In genomic region chr12:2944401-2945047, GRCh38 we compare ENCODE assay signal across 8 cellular contexts. TPM values are rescaled to one million over a fixed set of nuclear protein-coding genes. Genes with fewer than 3 reads are reported as not detected.
DNase-seq lines count a peak whose midpoint lies in the region; ATAC-seq and TF ChIP-seq lines count a peak whose summit lies in the region.

No MANE protein-coding gene starts in this region.

- no peak overlapping the region for H2AFZ ChIP-seq in neuronal stem cell (ENCODE audit: low read length)

- H3K4me1 ChIP-seq in neuronal stem cell (ENCODE audit: control insufficient read depth in 2 of 2, insufficient read depth in 1 of 2, low read depth in 1 of 2, low read length in 2 of 2), result no peaks in the 10 kb centered on the region

- peaks cover 10 to 23% of the 10 kb centered on the region in 2 donors for H3K36me3 ChIP-seq in neuronal stem cell (replicated peaks in 1 of 2; ENCODE audit: control insufficient read depth in 2 of 2, insufficient read depth in 2 of 2, low read length in 2 of 2)

- H3K27me3 Mint-ChIP-seq in type B pancreatic cell, result no peaks in the 10 kb centered on the region

- H3K23ac ChIP-seq in neuronal stem cell (ENCODE audit: low read depth, low read length, poor library complexity), result no peak overlapping the region

- H4K8ac ChIP-seq in neuronal stem cell (ENCODE audit: low read depth, low read length), result no peak overlapping the region

- H3K4me2 ChIP-seq in neuronal stem cell (ENCODE audit: insufficient read depth, low read length, poor library complexity, severe bottlenecking), result no peak overlapping the region

- H3K27ac ChIP-seq in neuronal stem cell (replicated peaks; ENCODE audit: low read length), result no peak overlapping the region

- H2AK5ac ChIP-seq in neuronal stem cell (ENCODE audit: low read depth, low read length), result no peak overlapping the region

- H3K4ac ChIP-seq in neuronal stem cell (ENCODE audit: low read length), result no peak overlapping the region

- no peak for ATAC-seq in HG02763 (IDR thresholded peaks at IDR 0.05; ENCODE audit: unreplicated experiment)

- H3K9me3 Mint-ChIP-seq in type B pancreatic cell, result no peaks in the 10 kb centered on the region

- no peak overlapping the region for H4K91ac ChIP-seq in neuronal stem cell (ENCODE audit: low read depth, low read length, poor library complexity)

- no peak overlapping the region for H2BK120ac ChIP-seq in neuronal stem cell (ENCODE audit: low read depth, low read length)

- peaks cover 10% of the 10 kb centered on the region for H3K36me3 Mint-ChIP-seq in type B pancreatic cell

- H3K4me1 Mint-ChIP-seq in type B pancreatic cell (ENCODE audit: unreplicated experiment), result peaks cover 4% of the 10 kb centered on the region

- H3K27ac Mint-ChIP-seq in type B pancreatic cell, result peak overlapping the region; percentile 54

- H3K79me1 ChIP-seq in neuronal stem cell (ENCODE audit: low read depth, low read length), result no peaks in the 10 kb centered on the region

- H2BK5ac ChIP-seq in neuronal stem cell (ENCODE audit: low read length), result no peak overlapping the region

- H3K14ac ChIP-seq in neuronal stem cell (ENCODE audit: low read length), result no peak overlapping the region

- peak; percentile 60 for DNase-seq in DMS 273 (lab: John Stamatoyannopoulos, UW; ENCODE audit: unreplicated experiment)
- DNase-seq in DMS 273 treated with DMSO at 0.1 percent for 48 hours (lab: John Stamatoyannopoulos, UW), result no peak
- DNase-seq in NCI-H526 treated with DMSO at 0.1 percent for 48 hours (lab: John Stamatoyannopoulos, UW), result peak; percentile 58
- peak; percentile 55 for DNase-seq in activated T-cell treated with anti-CD3 and anti-CD28 coated beads, Interleukin-2, amount 50 U/mL, for 1 hour
- peak; percentile 28 for DNase-seq in fibroblast of mammary gland (ENCODE audit: low read depth)
- peak; percentile 49 for DNase-seq in neuronal stem cell (ENCODE audit: low spot score)
- DNase-seq in type B pancreatic cell (ENCODE audit: extremely low spot score, unreplicated experiment), result peak; percentile 73

- no peak overlapping the region for H2BK12ac ChIP-seq in neuronal stem cell (ENCODE audit: low read length)

- H3K4me3 ChIP-seq in fibroblast of mammary gland (ENCODE audit: control insufficient read depth, low read depth, low read length), result no peak overlapping the region
- H3K4me3 ChIP-seq in neuronal stem cell (ENCODE audit: low read length in 2 of 2), result no peak overlapping the region

- H3K18ac ChIP-seq in neuronal stem cell (ENCODE audit: low read length), result no peak overlapping the region

- H3K9me3 ChIP-seq in neuronal stem cell (replicated peaks in 1 of 2; ENCODE audit: control insufficient read depth in 2 of 2, insufficient read depth in 1 of 2, low read depth in 1 of 2, low read length in 2 of 2), result no peaks in the 10 kb centered on the region

- H3K9ac ChIP-seq in neuronal stem cell (ENCODE audit: low read depth, low read length, poor library complexity), result no peak overlapping the region

- no CpG with 5 or more reads among the region's 24 CpGs for WGBS in neuronal stem cell (ENCODE audit: extremely low coverage in 2 of 2, insufficient read length in 2 of 2, insufficient replicate concordance in 1 of 2), 2 donors

- H2BK15ac ChIP-seq in neuronal stem cell (ENCODE audit: low read length), result no peak overlapping the region

- H3K4me3 Mint-ChIP-seq in type B pancreatic cell, result no peak overlapping the region

- TF ChIP-seq CTCF in fibroblast of mammary gland (conservative IDR thresholded peaks at IDR 0.05; ENCODE audit: control insufficient read depth, insufficient read depth, low read depth, low read length) (peak; percentile 75), type B pancreatic cell (conservative IDR thresholded peaks at IDR 0.05) (peak; percentile 71)

- no peaks in the 10 kb centered on the region for H3K27me3 ChIP-seq in neuronal stem cell (ENCODE audit: control insufficient read depth in 3 of 3, insufficient read depth in 3 of 3, low read depth in 1 of 3, low read length in 3 of 3)

RNA-seq across cellular contexts. Expression of gene TEAD4, which starts 14.7 kb away (rescaled TPM):
- 17.8 TPM for polyA plus RNA-seq in neuronal stem cell (2013, experiment 1 of 2)
- polyA plus RNA-seq in neuronal stem cell (2013, experiment 2 of 2), result 18.8 TPM
- 10.8 and 21.6 TPM in 2 replicates for total RNA-seq in type B pancreatic cell (ENCODE audit: low replicate concordance)

RNA-seq across cellular contexts. Expression of gene TULP3, which starts 53.8 kb away (rescaled TPM):
- 41.4 TPM for polyA plus RNA-seq in neuronal stem cell (2013, experiment 1 of 2)
- 41.6 TPM for polyA plus RNA-seq in neuronal stem cell (2013, experiment 2 of 2)
- 26.5 and 58.9 TPM in 2 replicates for total RNA-seq in type B pancreatic cell (ENCODE audit: low replicate concordance)
